1 cellular context compared by ENCODE assay signal in the genomic region with DNA sequence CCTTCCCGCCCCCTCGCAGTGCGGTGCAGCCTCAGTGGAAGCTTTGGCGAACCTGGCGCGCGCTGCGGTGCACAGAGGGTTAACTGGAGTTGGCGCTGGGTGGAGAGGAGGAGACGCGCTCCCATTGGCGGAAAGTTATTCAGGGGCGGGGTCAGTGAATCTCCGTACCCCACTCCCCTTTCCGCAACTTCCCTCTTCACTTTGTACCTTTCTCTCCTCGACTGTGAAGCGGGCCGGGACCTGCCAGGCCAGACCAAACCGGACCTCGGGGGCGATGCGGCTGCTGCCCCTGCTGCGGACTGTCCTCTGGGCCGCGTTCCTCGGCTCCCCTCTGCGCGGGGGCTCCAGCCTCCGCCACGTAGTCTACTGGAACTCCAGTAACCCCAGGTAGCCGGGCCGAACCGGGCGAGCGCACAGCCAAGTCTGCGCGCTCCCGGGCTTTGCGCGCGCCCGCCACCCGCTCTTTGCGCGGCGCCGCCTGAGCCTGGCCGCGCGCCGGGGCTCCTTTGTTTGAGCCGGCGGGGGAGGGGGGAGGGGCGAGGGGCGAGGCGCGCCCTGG.
TF ChIP-seq lines count a peak whose summit lies in the region.

A gene with protein sequence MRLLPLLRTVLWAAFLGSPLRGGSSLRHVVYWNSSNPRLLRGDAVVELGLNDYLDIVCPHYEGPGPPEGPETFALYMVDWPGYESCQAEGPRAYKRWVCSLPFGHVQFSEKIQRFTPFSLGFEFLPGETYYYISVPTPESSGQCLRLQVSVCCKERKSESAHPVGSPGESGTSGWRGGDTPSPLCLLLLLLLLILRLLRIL (plus strand): TSS at position 191 of the 559 bp plus-strand sequence. CDS start 84 bp downstream, at position 275.

TF ChIP-seq in HEK293, 187 proteins besides CTCF, POLR2A, EP300 and RAD21 (continued from another document and continues in another):
- TF ChIP-seq ZNF76 (tag by site-specific recombination; IDR thresholded peaks at IDR 0.05; ENCODE audit: borderline replicate concordance, low read depth) = peak; percentile 21; the same call in 1 of the 2 replicates
- TF ChIP-seq ZNF2 (tag by site-specific recombination; IDR thresholded peaks at IDR 0.05) = peak; percentile 41; the same call in 1 of the 2 replicates
- TF ChIP-seq ZSCAN23 (tag by site-specific recombination; IDR thresholded peaks at IDR 0.05) = no peak
- no peak for TF ChIP-seq HIC1 (tag by site-specific recombination; IDR thresholded peaks at IDR 0.05)
- no peak for TF ChIP-seq ZNF404 (tag by site-specific recombination; IDR thresholded peaks at IDR 0.05)
- TF ChIP-seq ZBTB21 (tag by site-specific recombination; IDR thresholded peaks at IDR 0.05) = no peak
- no peak for TF ChIP-seq ZNF426 (tag by site-specific recombination; IDR thresholded peaks at IDR 0.05)
- peak; percentile 35; the same call in 1 of the 2 replicates for TF ChIP-seq ZNF366 (tag by site-specific recombination; conservative IDR thresholded peaks at IDR 0.05)
- TF ChIP-seq KLF16 (tag by site-specific recombination; IDR thresholded peaks at IDR 0.05) = 0 out of 2 replicates have a peak, but pooled peaks have one; percentile 43
- TF ChIP-seq ZNF37A (tag by site-specific recombination; IDR thresholded peaks at IDR 0.05) = no peak
- TF ChIP-seq IKZF3 (tag by site-specific recombination; IDR thresholded peaks at IDR 0.05) = 0 out of 2 replicates have a peak, but pooled peaks have one; percentile 3
- TF ChIP-seq KLF10 (tag by site-specific recombination; IDR thresholded peaks at IDR 0.05) = peak; percentile 34; the same call in 1 of the 2 replicates
- TF ChIP-seq SP2 (tag by site-specific recombination; IDR thresholded peaks at IDR 0.05) = peak; percentile 74
- TF ChIP-seq ZNF571 (tag by site-specific recombination; IDR thresholded peaks at IDR 0.05) = no peak
- no peak; the same call in 1 of the 2 replicates for TF ChIP-seq ZBTB11 (tag by site-specific recombination; conservative IDR thresholded peaks at IDR 0.05; ENCODE audit: low read depth)
- TF ChIP-seq ZNF175 (tag by site-specific recombination; IDR thresholded peaks at IDR 0.05) = no peak
- TF ChIP-seq, protein P1, sequence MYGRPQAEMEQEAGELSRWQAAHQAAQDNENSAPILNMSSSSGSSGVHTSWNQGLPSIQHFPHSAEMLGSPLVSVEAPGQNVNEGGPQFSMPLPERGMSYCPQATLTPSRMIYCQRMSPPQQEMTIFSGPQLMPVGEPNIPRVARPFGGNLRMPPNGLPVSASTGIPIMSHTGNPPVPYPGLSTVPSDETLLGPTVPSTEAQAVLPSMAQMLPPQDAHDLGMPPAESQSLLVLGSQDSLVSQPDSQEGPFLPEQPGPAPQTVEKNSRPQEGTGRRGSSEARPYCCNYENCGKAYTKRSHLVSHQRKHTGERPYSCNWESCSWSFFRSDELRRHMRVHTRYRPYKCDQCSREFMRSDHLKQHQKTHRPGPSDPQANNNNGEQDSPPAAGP (tag by site-specific recombination; IDR thresholded peaks at IDR 0.05) = no peak
- peak; percentile 41; the same call in 1 of the 2 replicates for TF ChIP-seq KLF8 (tag by site-specific recombination; IDR thresholded peaks at IDR 0.05)
- TF ChIP-seq ZNF302 (tag by site-specific recombination; IDR thresholded peaks at IDR 0.05; ENCODE audit: low read depth) = no peak
- TF ChIP-seq ZNF610 (tag by site-specific recombination; IDR thresholded peaks at IDR 0.05; ENCODE audit: borderline replicate concordance) = no peak
- no peak for TF ChIP-seq GLIS1 (tag by site-specific recombination; IDR thresholded peaks at IDR 0.05)
- peak; percentile 65 for TF ChIP-seq ZNF335 (tag by site-specific recombination; conservative IDR thresholded peaks at IDR 0.05)
- TF ChIP-seq, protein P2, sequence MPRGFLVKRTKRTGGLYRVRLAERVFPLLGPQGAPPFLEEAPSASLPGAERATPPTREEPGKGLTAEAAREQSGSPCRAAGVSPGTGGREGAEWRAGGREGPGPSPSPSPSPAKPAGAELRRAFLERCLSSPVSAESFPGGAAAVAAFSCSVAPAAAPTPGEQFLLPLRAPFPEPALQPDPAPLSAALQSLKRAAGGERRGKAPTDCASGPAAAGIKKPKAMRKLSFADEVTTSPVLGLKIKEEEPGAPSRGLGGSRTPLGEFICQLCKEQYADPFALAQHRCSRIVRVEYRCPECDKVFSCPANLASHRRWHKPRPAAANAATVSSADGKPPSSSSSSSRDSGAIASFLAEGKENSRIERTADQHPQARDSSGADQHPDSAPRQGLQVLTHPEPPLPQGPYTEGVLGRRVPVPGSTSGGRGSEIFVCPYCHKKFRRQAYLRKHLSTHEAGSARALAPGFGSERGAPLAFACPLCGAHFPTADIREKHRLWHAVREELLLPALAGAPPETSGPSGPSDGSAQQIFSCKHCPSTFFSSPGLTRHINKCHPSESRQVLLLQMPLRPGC (tag by site-specific recombination; IDR thresholded peaks at IDR 0.05) = no peak
- TF ChIP-seq ZNF23 (tag by site-specific recombination; IDR thresholded peaks at IDR 0.05; ENCODE audit: borderline replicate concordance) = no peak
- no peak for TF ChIP-seq GLI2 (tag by site-specific recombination; IDR thresholded peaks at IDR 0.05; ENCODE audit: borderline replicate concordance, low read depth)
- TF ChIP-seq ZNF629 (tag by site-specific recombination; IDR thresholded peaks at IDR 0.05) = 0 out of 2 replicates have a peak, but pooled peaks have one; percentile 19
- TF ChIP-seq ZNF155 (tag by site-specific recombination; IDR thresholded peaks at IDR 0.05) = no peak
- TF ChIP-seq ZNF600 (tag by site-specific recombination; IDR thresholded peaks at IDR 0.05) = peak; percentile 71
- TF ChIP-seq ZBTB7A (tag by site-specific recombination; IDR thresholded peaks at IDR 0.05; ENCODE audit: low read depth) = peak; percentile 55; the same call in 1 of the 2 replicates
- TF ChIP-seq SP7 (tag by site-specific recombination; IDR thresholded peaks at IDR 0.05) = peak; percentile 6; the same call in 1 of the 2 replicates
- TF ChIP-seq, protein P3, sequence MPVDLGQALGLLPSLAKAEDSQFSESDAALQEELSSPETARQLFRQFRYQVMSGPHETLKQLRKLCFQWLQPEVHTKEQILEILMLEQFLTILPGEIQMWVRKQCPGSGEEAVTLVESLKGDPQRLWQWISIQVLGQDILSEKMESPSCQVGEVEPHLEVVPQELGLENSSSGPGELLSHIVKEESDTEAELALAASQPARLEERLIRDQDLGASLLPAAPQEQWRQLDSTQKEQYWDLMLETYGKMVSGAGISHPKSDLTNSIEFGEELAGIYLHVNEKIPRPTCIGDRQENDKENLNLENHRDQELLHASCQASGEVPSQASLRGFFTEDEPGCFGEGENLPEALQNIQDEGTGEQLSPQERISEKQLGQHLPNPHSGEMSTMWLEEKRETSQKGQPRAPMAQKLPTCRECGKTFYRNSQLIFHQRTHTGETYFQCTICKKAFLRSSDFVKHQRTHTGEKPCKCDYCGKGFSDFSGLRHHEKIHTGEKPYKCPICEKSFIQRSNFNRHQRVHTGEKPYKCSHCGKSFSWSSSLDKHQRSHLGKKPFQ (tag by site-specific recombination; IDR thresholded peaks at IDR 0.05) = no peak
- TF ChIP-seq ZNF157 (tag by site-specific recombination; IDR thresholded peaks at IDR 0.05) = no peak
- TF ChIP-seq ZNF518A (tag by site-specific recombination; conservative IDR thresholded peaks at IDR 0.05; ENCODE audit: low read depth) = no peak
- TF ChIP-seq PRDM10 (tag by site-specific recombination; IDR thresholded peaks at IDR 0.05) = peak; percentile 88
- 0 out of 2 replicates have a peak, but pooled peaks have one; percentile 14 for TF ChIP-seq ZNF843 (tag by site-specific recombination; IDR thresholded peaks at IDR 0.05)
- TF ChIP-seq ZNF174 (tag by site-specific recombination; IDR thresholded peaks at IDR 0.05) = no peak
- TF ChIP-seq ZNF341 (tag by site-specific recombination; IDR thresholded peaks at IDR 0.05; ENCODE audit: low read depth) = 0 out of 2 replicates have a peak, but pooled peaks have one; percentile 24
- TF ChIP-seq ZNF585B (tag by site-specific recombination; IDR thresholded peaks at IDR 0.05) = no peak
